Comparison of ENCODE assay signal across 10 cellular contexts in genomic region chr10:27746364-27747095, GRCh38. TPM values are rescaled to one million over a fixed set of nuclear protein-coding genes. Genes with fewer than 3 reads are reported as not detected.
DNase-seq lines count a peak whose midpoint lies in the region; ATAC-seq and TF ChIP-seq lines count a peak whose summit lies in the region.
"Had no signal": no experiment of that assay in that cellular context is flagged by ENCODE, and none has a peak within 500 bp of the region (broad histone marks: within the 10 kb centered on the region; RNA-seq: fewer than 3 reads in every experiment).

No MANE protein-coding gene starts in this region.

- 13 to 35% methylated on average over 25 of the region's 25 CpGs for WGBS in esophagus, 2 donors
- WGBS in psoas muscle, 3 donors = 32 to 38% (median 33%) methylated on average over 25 of the region's 25 CpGs

- H3K9me3 Mint-ChIP-seq in CD4-positive, CD25-positive, alpha-beta regulatory T cell = peaks cover 0 to 2% (median 0%) of the 10 kb centered on the region in 7 donors

- peaks cover 79% of the 10 kb centered on the region for H3K27me3 Mint-ChIP-seq in CD4-positive, CD25-positive, alpha-beta regulatory T cell
- peaks cover 73% of the 10 kb centered on the region for H3K27me3 Mint-ChIP-seq in T-helper 17 cell

- H3K27me3 ChIP-seq in CD4-positive, CD25-positive, alpha-beta regulatory T cell (ENCODE audit: control insufficient read depth, insufficient read depth, low read length) = peaks cover 38% of the 10 kb centered on the region
- H3K27me3 ChIP-seq in esophagus (ENCODE audit: control insufficient read depth in 1 of 2, insufficient read depth in 2 of 2, low read length in 2 of 2) (peaks cover 3 to 25% of the 10 kb centered on the region in 2 donors), psoas muscle (ENCODE audit: insufficient read depth in 3 of 3, low read length in 2 of 3) (peaks cover 4 to 89% (median 34%) of the 10 kb centered on the region in 3 donors)

- no peaks in the 10 kb centered on the region for H3K9me3 ChIP-seq in CD4-positive, CD25-positive, alpha-beta regulatory T cell (ENCODE audit: control insufficient read depth in 2 of 2, low read length in 2 of 2)
- H3K9me3 ChIP-seq in T-helper 17 cell (ENCODE audit: control insufficient read depth, low read length, poor library complexity, severe bottlenecking) = no peaks in the 10 kb centered on the region
- H3K9me3 ChIP-seq in esophagus (ENCODE audit: control insufficient read depth in 2 of 2, insufficient read depth in 1 of 2, low read depth in 1 of 2, low read length in 1 of 2) = no peaks in the 10 kb centered on the region
- no peaks in the 10 kb centered on the region for H3K9me3 ChIP-seq in psoas muscle

- peak overlapping the region in 3 of 4 donors; percentile 22 to 62 (median 48) for H3K4me3 Mint-ChIP-seq in CD4-positive, CD25-positive, alpha-beta regulatory T cell
- H3K4me3 Mint-ChIP-seq in T-helper 17 cell = peak overlapping the region; percentile 88

- H3K4me1 Mint-ChIP-seq in CD4-positive, CD25-positive, alpha-beta regulatory T cell = peaks cover 0 to 37% (median 9%) of the 10 kb centered on the region in 4 donors
- H3K4me1 Mint-ChIP-seq in T-helper 17 cell = peaks cover 26% of the 10 kb centered on the region

- H3K36me3 ChIP-seq in CD4-positive, CD25-positive, alpha-beta regulatory T cell (ENCODE audit: control insufficient read depth, insufficient read depth, low read length) = no peaks in the 10 kb centered on the region
- no peaks in the 10 kb centered on the region for H3K36me3 ChIP-seq in esophagus (ENCODE audit: control insufficient read depth in 2 of 2, insufficient read depth in 2 of 2, low read length in 1 of 2)
- H3K36me3 ChIP-seq in psoas muscle (ENCODE audit: insufficient read depth in 1 of 2, low read depth in 1 of 2) = no peaks in the 10 kb centered on the region

- H3K4me1 ChIP-seq in CD4-positive, CD25-positive, alpha-beta regulatory T cell (ENCODE audit: control insufficient read depth, insufficient read depth, low read length, poor library complexity, severe bottlenecking) = peaks cover 51% of the 10 kb centered on the region
- H3K4me1 ChIP-seq in esophagus (ENCODE audit: control insufficient read depth in 2 of 2, insufficient read depth in 2 of 2, low read length in 1 of 2) (peaks cover 7 to 28% of the 10 kb centered on the region in 2 donors), psoas muscle (peaks cover 22% of the 10 kb centered on the region)

- peak in 1 of 3 donors; percentile 12 for DNase-seq in CD4-positive, CD25-positive, alpha-beta regulatory T cell
- DNase-seq in T-helper 17 cell = no peak
- DNase-seq in psoas muscle = no peak
- no peak for DNase-seq in effector CD8-positive, alpha-beta T cell (lab: John Stamatoyannopoulos, UW)
- DNase-seq in NCI-H524 (lab: John Stamatoyannopoulos, UW) = no peak
- no peak for DNase-seq in cerebellum (ENCODE audit: low spot score)
- DNase-seq: NCI-H1436, T1000 had no signal

- no peak for ATAC-seq in CD4-positive, CD25-positive, alpha-beta regulatory T cell (ENCODE audit: low read depth in 2 of 2)
- ATAC-seq in T-helper 17 cell (no peak), psoas muscle (no peak), HG02798 (IDR thresholded peaks at IDR 0.05; ENCODE audit: poor library complexity, unreplicated experiment) (no peak)

- intact Hi-C loops in psoas muscle (cut with DNase I) = loop anchor here in 1 of 2 donors (10.0 kb wide), 1 partner anchor 638 kb away; no protein-coding TSS in a partner anchor

- H3K4me3 ChIP-seq in CD4-positive, CD25-positive, alpha-beta regulatory T cell (ENCODE audit: low read depth, low read length) = no peak overlapping the region
- H3K4me3 ChIP-seq in esophagus (ENCODE audit: low read depth in 1 of 2, low read length in 2 of 2) = peak overlapping the region; percentile 45 to 61
- peak overlapping the region; percentile 75 for H3K4me3 ChIP-seq in psoas muscle

- H3K27ac Mint-ChIP-seq in CD4-positive, CD25-positive, alpha-beta regulatory T cell = peak overlapping the region in 1 of 3 donors; percentile 32
- no peak overlapping the region for H3K27ac Mint-ChIP-seq in T-helper 17 cell

- no peaks in the 10 kb centered on the region for H3K36me3 Mint-ChIP-seq in CD4-positive, CD25-positive, alpha-beta regulatory T cell
- H3K36me3 Mint-ChIP-seq in T-helper 17 cell (ENCODE audit: low read depth) = peaks cover 6% of the 10 kb centered on the region

- no peak for TF ChIP-seq CTCF in psoas muscle (IDR thresholded peaks at IDR 0.05)

- no peak overlapping the region for H3K27ac ChIP-seq in CD4-positive, CD25-positive, alpha-beta regulatory T cell (ENCODE audit: insufficient read depth, low read length, poor library complexity, severe bottlenecking)
- H3K27ac ChIP-seq in esophagus (ENCODE audit: low read depth in 2 of 2, low read length in 1 of 2) (no peak overlapping the region), psoas muscle (no peak overlapping the region)

RNA-seq across cellular contexts. Expression of gene MKX, which starts 0.9 kb away (rescaled TPM):
- total RNA-seq in CD4-positive, CD25-positive, alpha-beta regulatory T cell = not detected
- not detected for polyA plus RNA-seq in CD4-positive, CD25-positive, alpha-beta regulatory T cell
- total RNA-seq in T-helper 17 cell = not detected
- under 1 TPM; 0.39 to 0.99 TPM for polyA plus RNA-seq in esophagus
- total RNA-seq in psoas muscle = under 1 TPM in 3 of 4 donors, not detected in 1; 0.06 to 0.24 (median 0.19) TPM
- polyA plus RNA-seq in psoas muscle = under 1 TPM; 0.01 to 0.07 (median 0.05) TPM
- 1.8 TPM for total RNA-seq in cerebellum
